8 cellular contexts compared by ENCODE assay signal in genomic region chr5:9207820-9208418, GRCh38.
DNase-seq lines count a peak whose midpoint lies in the region; ATAC-seq, FAIRE-seq and TF ChIP-seq lines count a peak whose summit lies in the region.

No MANE protein-coding gene starts in this region.

- DNase-seq in A549 (ENCODE audit: low read depth in 1 of 2, low spot score in 1 of 2): peak; percentile 25 to 52
- DNase-seq in NCI-H748 (lab: John Stamatoyannopoulos, UW; ENCODE audit: unreplicated experiment): peak; percentile 86
- DNase-seq in cerebellum (ENCODE audit: low spot score): peak; percentile 17
- DNase-seq in medulla oblongata (ENCODE audit: extremely low spot score): peak; percentile 74
- DNase-seq in nucleus accumbens (lab: John Stamatoyannopoulos, UW): no peak
- no peak for DNase-seq in activated CD8-positive, alpha-beta memory T cell treated with anti-CD3 and anti-CD28 coated beads, Interleukin-2, amount 50 U/mL, for 48 hours

- TF ChIP-seq EP300 in A549 (IDR thresholded peaks at IDR 0.05): no peak

- WGBS in A549 (ENCODE audit: missing lambda C conversion rate): 23% methylated on average over 5 of the region's 5 CpGs

- no peaks in the 10 kb centered on the region for H3K9me3 ChIP-seq in A549

- peak; percentile 59 for TF ChIP-seq CTCF in A549 (IDR thresholded peaks at IDR 0.05)

- FAIRE-seq in A549 (lab: Jason Lieb, UNC): no peak

- no peak overlapping the region for H3K4me2 ChIP-seq in A549

- TF ChIP-seq RAD21 in A549 (conservative IDR thresholded peaks at IDR 0.05 in 1 of 2, IDR thresholded peaks at IDR 0.05 in 1 of 2): peak; percentile 70 to 77

- CTCF ChIA-PET in A549 (lab: Yijun Ruan, JAX): interaction anchor here (0.7 to 1.7 kb wide), 11 partner anchors 9 to 1321 kb away, joined by 3 to 29 read pairs (median 3); no protein-coding TSS in a partner anchor

- ATAC-seq in A549 (peak; percentile 68 to 85; a peak in 4 of 6 replicates), GM18870 (IDR thresholded peaks at IDR 0.05; ENCODE audit: unreplicated experiment) (peak; percentile 84), HG03460 (IDR thresholded peaks at IDR 0.05; ENCODE audit: unreplicated experiment) (peak; percentile 64)

- H3K27ac ChIP-seq in A549: no peak overlapping the region

- POLR2A ChIA-PET in A549 (lab: Yijun Ruan, JAX): no interaction called here

- no peak overlapping the region for H3K4me3 ChIP-seq in A549

- TF ChIP-seq POLR2A in A549 (IDR thresholded peaks at IDR 0.05; ENCODE audit: low read length): no peak

- H3K4me1 ChIP-seq in A549: no peaks in the 10 kb centered on the region

TF ChIP-seq in A549, 52 proteins besides CTCF, POLR2A, EP300 and RAD21:
- TF ChIP-seq RARB (CRISPR knock-in tag; IDR thresholded peaks at IDR 0.05) (no peak), FOXS1 (CRISPR knock-in tag; IDR thresholded peaks at IDR 0.05) (no peak), MYC (IDR thresholded peaks at IDR 0.05; ENCODE audit: borderline replicate concordance, low read length) (no peak), JUN (IDR thresholded peaks at IDR 0.05) (no peak), FOSL2 (IDR thresholded peaks at IDR 0.05) (no peak), FOSL2 (CRISPR knock-in tag; IDR thresholded peaks at IDR 0.05) (no peak), SMC3 (IDR thresholded peaks at IDR 0.05) (peak; percentile 59; the same call in 2 of the 3 replicates)
TF ChIP-seq in A549: peak in this region for 1.

Comparison
In these comparisons a context has a peak if more than half of its experiments do, and no peak if none do; other contexts are left out.
1. DNase-seq: peak in A549 (2 of 2), NCI-H748 (single experiment), cerebellum (single experiment) and medulla oblongata (single experiment); none in nucleus accumbens (0 of 56) and activated CD8-positive, alpha-beta memory T cell treated with anti-CD3 and anti-CD28 coated beads, Interleukin-2, amount 50 U/mL, for 48 hours (single experiment).
2. Peak in every context shown above with its lines, with median percentiles within 50 percentile points of each other: ATAC-seq.